1 cellular context compared by ENCODE assay signal in genomic region chr3:124217542-124217941, GRCh38.
A peak's percentile ranks its signal among the peaks of the same experiment; 100 is the strongest.
TF ChIP-seq lines count a peak whose summit lies in the region.

No MANE protein-coding gene starts in this region.

TF ChIP-seq in HepG2, 621 proteins besides CTCF, POLR2A, EP300 and RAD21 (continued from another document and continues in another):
- TF ChIP-seq TRAFD1 (CRISPR knock-in tag; IDR thresholded peaks at IDR 0.05; ENCODE audit: borderline replicate concordance), result 0 out of 2 replicates have a peak, but pooled peaks have one; percentile 53
- no peak for TF ChIP-seq ESRRA (CRISPR knock-in tag; IDR thresholded peaks at IDR 0.05; ENCODE audit: low read depth)
- no peak for TF ChIP-seq ZNF180 (CRISPR knock-in tag; IDR thresholded peaks at IDR 0.05; ENCODE audit: borderline replicate concordance, low read depth)
- no peak for TF ChIP-seq FOXC1 (CRISPR knock-in tag; IDR thresholded peaks at IDR 0.05; ENCODE audit: borderline replicate concordance)
- TF ChIP-seq MYNN (CRISPR knock-in tag; IDR thresholded peaks at IDR 0.05; ENCODE audit: low read depth), result peak; percentile 70; the same call in 1 of the 2 replicates
- TF ChIP-seq MTF1 (CRISPR knock-in tag; IDR thresholded peaks at IDR 0.05), result peak; percentile 88; the same call in 1 of the 2 replicates
- no peak for TF ChIP-seq ARID3A (IDR thresholded peaks at IDR 0.05; ENCODE audit: low read depth, low read length)
- TF ChIP-seq REST (IDR thresholded peaks at IDR 0.05; ENCODE audit: borderline replicate concordance in 1 of 2, low read depth in 1 of 2, low read length in 2 of 2), result peak; percentile 98 to 100
- TF ChIP-seq HIC2 (CRISPR knock-in tag; IDR thresholded peaks at IDR 0.05; ENCODE audit: low read depth), result no peak
- TF ChIP-seq TIGD3 (CRISPR knock-in tag; IDR thresholded peaks at IDR 0.05; ENCODE audit: borderline replicate concordance), result peak; percentile 59; the same call in 1 of the 2 replicates
- TF ChIP-seq ZNF546 (CRISPR knock-in tag; conservative IDR thresholded peaks at IDR 0.05), result peak; percentile 69; the same call in 1 of the 2 replicates
- no peak for TF ChIP-seq ZNF597 (CRISPR knock-in tag; IDR thresholded peaks at IDR 0.05)
- TF ChIP-seq SIX1 (CRISPR knock-in tag; IDR thresholded peaks at IDR 0.05; ENCODE audit: borderline replicate concordance), result peak; percentile 46; the same call in 1 of the 2 replicates
- no peak for TF ChIP-seq JUN (CRISPR knock-in tag; IDR thresholded peaks at IDR 0.05)
- peak; percentile 97; the same call in 1 of the 2 replicates for TF ChIP-seq SRY (CRISPR knock-in tag; IDR thresholded peaks at IDR 0.05)
- TF ChIP-seq ZBED4 (CRISPR knock-in tag; IDR thresholded peaks at IDR 0.05; ENCODE audit: borderline replicate concordance), result peak; percentile 81; the same call in 1 of the 2 replicates
- TF ChIP-seq AKNA (CRISPR knock-in tag; IDR thresholded peaks at IDR 0.05; ENCODE audit: borderline replicate concordance), result peak; percentile 62; the same call in 1 of the 2 replicates
- TF ChIP-seq ZBTB46 (CRISPR knock-in tag; IDR thresholded peaks at IDR 0.05; ENCODE audit: borderline replicate concordance), result no peak
- no peak for TF ChIP-seq TBX2 (CRISPR knock-in tag; IDR thresholded peaks at IDR 0.05; ENCODE audit: borderline replicate concordance)
- TF ChIP-seq HDAC2 (CRISPR knock-in tag; IDR thresholded peaks at IDR 0.05), result peak; percentile 95
- TF ChIP-seq RCOR2 (CRISPR knock-in tag; IDR thresholded peaks at IDR 0.05), result no peak
- no peak for TF ChIP-seq NCOR1 (IDR thresholded peaks at IDR 0.05; ENCODE audit: borderline replicate concordance, low read length)
- TF ChIP-seq ZNF335 (CRISPR knock-in tag; IDR thresholded peaks at IDR 0.05), result peak; percentile 92
- TF ChIP-seq STAG1 (CRISPR knock-in tag; IDR thresholded peaks at IDR 0.05), result no peak
- TF ChIP-seq GFI1 (CRISPR knock-in tag; IDR thresholded peaks at IDR 0.05; ENCODE audit: borderline replicate concordance), result no peak
- TF ChIP-seq PHF21A (CRISPR knock-in tag; IDR thresholded peaks at IDR 0.05), result no peak
- TF ChIP-seq GATAD1 (CRISPR knock-in tag; IDR thresholded peaks at IDR 0.05), result peak; percentile 77
- TF ChIP-seq IRF9 (CRISPR knock-in tag; IDR thresholded peaks at IDR 0.05; ENCODE audit: borderline replicate concordance), result peak; percentile 81; the same call in 1 of the 2 replicates
